In genomic region chr9:3941758-3942157, GRCh38 we compare ENCODE assay signal across 29 cellular contexts.
"Had no signal": no experiment of that assay in that cellular context is flagged by ENCODE, and none has a peak within 500 bp of the region (broad histone marks: within the 10 kb centered on the region; RNA-seq: fewer than 3 reads in every experiment).

No MANE protein-coding gene starts in this region.

- FAIRE-seq: urothelium cell line had no signal

- H3K4me3 ChIP-seq: ovary, psoas muscle, right lobe of liver, sigmoid colon, smooth muscle cell, spleen, stomach, thoracic aorta, thyroid gland, tibial nerve, upper lobe of left lung, vagina had no signal

- H3K4me1 ChIP-seq: parathyroid adenoma, psoas muscle, right lobe of liver, sigmoid colon, tibial nerve, vagina had no signal

- H3K9me3 ChIP-seq: ovary, psoas muscle, right lobe of liver, sigmoid colon, spleen, stomach, thoracic aorta, thyroid gland, tibial nerve, upper lobe of left lung, vagina had no signal

- H3K36me3 ChIP-seq: ovary, right lobe of liver, sigmoid colon, spleen, stomach, thoracic aorta, thyroid gland, tibial nerve, upper lobe of left lung, vagina had no signal

- H3K27me3 ChIP-seq: ovary, right lobe of liver, sigmoid colon, spleen, thyroid gland, tibial nerve, upper lobe of left lung, vagina had no signal

- ATAC-seq: naive thymus-derived CD8-positive, alpha-beta T cell; natural killer cell treated with Interleukin-12 subunit alpha and Interleukin-12 subunit beta and Interleukin-15 and Interleukin-18, amount 100 ng/mL, for 72 hours; psoas muscle; right cardiac atrium; stimulated activated effector memory CD8-positive, alpha-beta T cell treated with anti-CD3 and anti-CD28 coated beads, Interleukin-12 subunit alpha, Interleukin-12 subunit beta, amount 100 ng/mL, for 72 hours; stimulated activated naive B cell treated with anti-CD40 and anti-IgM and Interleukin-4, amounts not matched to agents 10 μg/mL and 1 μg/mL and 100 μg/mL, for 72 hours had no signal

- H3K27ac ChIP-seq: ovary, parathyroid adenoma, psoas muscle, right lobe of liver, sigmoid colon, spleen, stomach, thoracic aorta, thyroid gland, tibial nerve, upper lobe of left lung, vagina had no signal

- DNase-seq: naive B cell; naive thymus-derived CD8-positive, alpha-beta T cell; nephron progenitor cell; occipital lobe; ovary; posterior cingulate gyrus; psoas muscle; right cardiac atrium; right lobe of liver; sigmoid colon; spleen; stimulated activated CD4-positive, alpha-beta T cell treated with anti-CD3 and anti-CD28 coated beads, Interleukin-15, amount 100 ng/mL, for 24 hours; stimulated activated CD4-positive, alpha-beta T cell treated with anti-CD3 and anti-CD28 coated beads, Interleukin-2, amount 100 ng/mL, for 24 hours; stimulated activated CD4-positive, alpha-beta T cell treated with anti-CD3 and anti-CD28 coated beads, Interleukin-2, amount 100 ng/mL, for 48 hours; stimulated activated CD4-positive, alpha-beta T cell treated with anti-CD3 and anti-CD28 coated beads, Interleukin-4, amount 100 ng/mL, for 24 hours; stimulated activated naive B cell treated with anti-CD40 and anti-IgM and Interleukin-4, amounts not matched to agents 10 μg/mL and 1 μg/mL and 100 μg/mL, for 72 hours; stimulated activated naive CD4-positive, alpha-beta T cell treated with Interleukin-2 at 50 U/mL for 16 hours; stomach; thyroid gland; trophoblast cell; upper lobe of left lung had no signal
